In the genomic region with DNA sequence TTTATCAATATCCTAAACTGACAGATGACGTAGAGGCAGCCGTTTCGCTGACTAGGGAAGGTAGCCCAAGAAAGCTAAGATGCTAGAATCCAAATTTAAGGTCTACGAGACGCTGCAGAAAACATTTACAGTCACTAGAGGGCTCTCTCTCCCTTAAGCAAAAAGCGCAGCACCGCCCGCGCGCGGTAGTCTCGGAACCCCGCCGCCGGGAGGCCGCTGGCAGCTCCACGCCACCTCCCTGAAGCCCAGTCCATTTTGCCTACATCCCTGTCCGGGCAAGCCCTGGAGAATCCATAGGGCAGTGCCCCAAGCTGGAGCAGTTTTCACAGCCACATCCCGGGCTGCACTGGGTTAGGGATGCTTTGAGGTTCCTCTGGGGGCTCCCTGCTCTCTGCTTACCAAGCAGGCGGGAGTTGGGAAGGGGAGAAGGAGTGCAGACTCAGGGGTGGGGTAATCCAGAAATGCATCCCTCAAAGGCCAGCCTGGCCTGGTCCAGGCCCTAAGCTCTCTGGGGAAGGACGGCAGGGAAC, we compare ENCODE assay signal across 8 cellular contexts. TPM values are rescaled to one million over a fixed set of nuclear protein-coding genes. Genes with fewer than 3 reads are reported as not detected.
DNase-seq lines count a peak whose midpoint lies in the region; ATAC-seq and TF ChIP-seq lines count a peak whose summit lies in the region.

No MANE protein-coding gene starts in this region.

- POLR2A ChIA-PET in GM10248 (lab: Yijun Ruan, JAX) = interaction anchor here (0.6 kb wide), 1 partner anchor 426 kb away, joined by 4 read pairs; no protein-coding TSS in a partner anchor

- 1 to 3% (median 2%) methylated on average over 15 to 21 of the region's 21 CpGs for WGBS in heart left ventricle, 4 donors

- H3K27ac ChIP-seq in heart left ventricle (no peak overlapping the region), uterus (no peak overlapping the region)

- no peaks in the 10 kb centered on the region for H3K9me3 ChIP-seq in heart left ventricle
- no peaks in the 10 kb centered on the region for H3K9me3 ChIP-seq in uterus

- no peak overlapping the region for H3K4me3 ChIP-seq in heart left ventricle
- H3K4me3 ChIP-seq in uterus = no peak overlapping the region

- no peaks in the 10 kb centered on the region for H3K36me3 ChIP-seq in heart left ventricle
- H3K36me3 ChIP-seq in uterus = no peaks in the 10 kb centered on the region

- peak; percentile 78 for TF ChIP-seq CTCF in GM10248 (IDR thresholded peaks at IDR 0.05; ENCODE audit: control extremely low read depth, extremely low read depth, low read depth, missing control alignments)
- TF ChIP-seq CTCF in heart left ventricle (IDR thresholded peaks at IDR 0.05) = peak; percentile 68 to 84 (median 77)
- peak; percentile 63 to 74 (median 72) for TF ChIP-seq CTCF in uterus (IDR thresholded peaks at IDR 0.05)

- peaks cover 9 to 39% (median 30%) of the 10 kb centered on the region in 12 donors for H3K4me1 ChIP-seq in heart left ventricle
- H3K4me1 ChIP-seq in uterus = peaks cover 0 to 23% of the 10 kb centered on the region in 2 donors

- H3K27me3 ChIP-seq in heart left ventricle (peaks cover 41 to 92% (median 61%) of the 10 kb centered on the region in 9 donors), uterus (peaks cover 33 to 41% of the 10 kb centered on the region in 2 donors)

- peak; percentile 83 for DNase-seq in GM10248 (ENCODE audit: extremely low spot score)
- peak; percentile 69 for DNase-seq in NCI-H128 (lab: John Stamatoyannopoulos, UW; ENCODE audit: unreplicated experiment)
- DNase-seq in SKM-1 (lab: John Stamatoyannopoulos, UW; ENCODE audit: unreplicated experiment) = peak; percentile 63
- peak; percentile 14 for DNase-seq in activated naive CD8-positive, alpha-beta T cell treated with anti-CD3 and anti-CD28 coated beads, Interleukin-2, amount 50 U/mL, for 16 hours (ENCODE audit: low read depth, low spot score)
- peak; percentile 57 to 82 (median 64) for DNase-seq in heart left ventricle
- peak; percentile 90 for DNase-seq in posterior vena cava (ENCODE audit: low spot score)
- peak; percentile 36 to 62 for DNase-seq in uterus

- ATAC-seq in heart left ventricle = peak in 3 of 4 donors; percentile 78 to 89 (median 88)
- no peak for ATAC-seq in HG02798 (IDR thresholded peaks at IDR 0.05; ENCODE audit: poor library complexity, unreplicated experiment)

- no peak for TF ChIP-seq POLR2A in heart left ventricle (IDR thresholded peaks at IDR 0.05)
- TF ChIP-seq POLR2A in uterus (IDR thresholded peaks at IDR 0.05) = no peak

- intact Hi-C loops in heart left ventricle (cut with DNase I) = loop anchor here (1.0 to 10.0 kb wide), 9 partner anchors 76 to 248 kb away; no protein-coding TSS in a partner anchor
- intact Hi-C loops in posterior vena cava (cut with DNase I) = loop anchor here (2.0 to 5.0 kb wide), 2 partner anchors 96 kb away; no protein-coding TSS in a partner anchor
- intact Hi-C loops in uterus (cut with DNase I; ENCODE audit: low total_unique reads) = loop anchor here (5.0 kb wide), 1 partner anchor 96 kb away; no protein-coding TSS in a partner anchor

- CTCF ChIA-PET in GM10248 (lab: Yijun Ruan, JAX) = interaction anchor here (0.6 to 6.5 kb wide), 51 partner anchors 8 to 657 kb away, joined by 3 to 103 read pairs (median 4); no protein-coding TSS in a partner anchor

RNA-seq across cellular contexts. Expression of a gene that starts 1.5 kb away (rescaled TPM):
- total RNA-seq in heart left ventricle (under 1 TPM in 2 of 9 donors, not detected in 7; 0.06 to 0.13 TPM), posterior vena cava (not detected), uterus (1 to 10 TPM in 1 of 4 donors, not detected in 3; 1.8 TPM)
- not detected for polyA plus RNA-seq in heart left ventricle

Comparison
In these comparisons a context has a peak if more than half of its experiments do, and no peak if none do; other contexts are left out.
1. DNase-seq: peak in every context shown above with its lines; median percentile 90 in posterior vena cava; 83 in GM10248; 69 in NCI-H128; 64 in heart left ventricle; 63 in SKM-1; 49 in uterus; 14 in activated naive CD8-positive, alpha-beta T cell treated with anti-CD3 and anti-CD28 coated beads, Interleukin-2, amount 50 U/mL, for 16 hours.